Comparison of ENCODE assay signal across 8 cellular contexts in genomic region chr22:17120711-17121234, GRCh38. TPM values are rescaled to one million over a fixed set of nuclear protein-coding genes. Genes with fewer than 3 reads are reported as not detected.
DNase-seq lines count a peak whose midpoint lies in the region; ATAC-seq and TF ChIP-seq lines count a peak whose summit lies in the region.

No MANE protein-coding gene starts in this region.

- no peaks in the 10 kb centered on the region for H3K36me3 ChIP-seq in liver (ENCODE audit: control insufficient read depth in 4 of 4, insufficient read depth in 3 of 4, low read depth in 1 of 4, low read length in 3 of 4)
- H3K36me3 ChIP-seq in urinary bladder (ENCODE audit: insufficient read depth): no peaks in the 10 kb centered on the region

- peaks cover 7 to 19% (median 13%) of the 10 kb centered on the region in 4 donors for H3K4me1 ChIP-seq in liver (ENCODE audit: control insufficient read depth in 4 of 4, insufficient read depth in 4 of 4, low read length in 3 of 4)
- H3K4me1 ChIP-seq in urinary bladder (ENCODE audit: insufficient read depth): peaks cover 2% of the 10 kb centered on the region

- CTCF ChIA-PET in HEK293T (lab: Yijun Ruan, JAX): no interaction called here

- DNase-seq in AG10803 (ENCODE audit: low read depth) (no peak), HEK293T (ENCODE audit: extremely low spot score) (peak; percentile 52), NCI-H2081 treated with DMSO at 0.1 percent for 48 hours (lab: John Stamatoyannopoulos, UW) (no peak), occipital lobe (lab: John Stamatoyannopoulos, UW) (no peak)

- H3K4me3 ChIP-seq in AG10803 (ENCODE audit: low read length) (peak overlapping the region; percentile 44), liver (ENCODE audit: low read depth in 1 of 3, low read length in 3 of 3) (peak overlapping the region in 2 of 3 donors; percentile 6 to 67), urinary bladder (ENCODE audit: low read depth, low read length) (peak overlapping the region; percentile 53)

- H3K27ac ChIP-seq in angular gyrus (ENCODE audit: low read depth, low read length): peak overlapping the region; percentile 19
- no peak overlapping the region for H3K27ac ChIP-seq in liver (ENCODE audit: low read depth in 1 of 2, low read length in 2 of 2)
- no peak overlapping the region for H3K27ac ChIP-seq in urinary bladder (ENCODE audit: low read depth)

- no peaks in the 10 kb centered on the region for H3K9me3 ChIP-seq in liver (ENCODE audit: control insufficient read depth in 4 of 4, low read length in 3 of 4)

- no peak for ATAC-seq in HG03469 (IDR thresholded peaks at IDR 0.05; ENCODE audit: unreplicated experiment)

- no peak for TF ChIP-seq RAD21 in liver (IDR thresholded peaks at IDR 0.05)

- no peak overlapping the region for H3K9ac ChIP-seq in liver (ENCODE audit: low read depth in 1 of 2, low read length in 2 of 2)

- TF ChIP-seq CTCF in AG10803 (conservative IDR thresholded peaks at IDR 0.05; ENCODE audit: low read length) (no peak), liver (IDR thresholded peaks at IDR 0.05; ENCODE audit: low read depth, low read length, missing input control) (no peak)

- peaks cover 0 to 7% (median 4%) of the 10 kb centered on the region in 4 donors for H3K27me3 ChIP-seq in liver (ENCODE audit: control insufficient read depth in 4 of 4, insufficient read depth in 4 of 4, low read length in 3 of 4)

- WGBS in liver: 1% methylated on average over 70 of the region's 70 CpGs
- under 1% methylated on average over 68 of the region's 70 CpGs for WGBS in urinary bladder

- POLR2A ChIA-PET in HEK293T (lab: Yijun Ruan, JAX): interaction anchor here (0.9 to 2.1 kb wide), 2 partner anchors 14 to 51 kb away, joined by 3 to 8 read pairs; no protein-coding TSS in a partner anchor

TF ChIP-seq in HEK293T, 16 proteins besides CTCF, POLR2A, EP300 and RAD21:
- no peak for TF ChIP-seq FOXK2 (IDR thresholded peaks at IDR 0.05)
- TF ChIP-seq PKNOX1 (IDR thresholded peaks at IDR 0.05): no peak
- TF ChIP-seq FOXM1 (IDR thresholded peaks at IDR 0.05; ENCODE audit: borderline replicate concordance): no peak
- no peak for TF ChIP-seq ELF4 (IDR thresholded peaks at IDR 0.05)
- no peak for TF ChIP-seq NFRKB (IDR thresholded peaks at IDR 0.05)
- no peak for TF ChIP-seq FOXA1 (IDR thresholded peaks at IDR 0.05)
- TF ChIP-seq BHLHE40 (IDR thresholded peaks at IDR 0.05; ENCODE audit: borderline replicate concordance): no peak
- TF ChIP-seq SUZ12 (IDR thresholded peaks at IDR 0.05): no peak
- TF ChIP-seq SP1 (IDR thresholded peaks at IDR 0.05): no peak
- no peak for TF ChIP-seq L3MBTL2 (conservative IDR thresholded peaks at IDR 0.05)
- no peak for TF ChIP-seq ZNF384 (IDR thresholded peaks at IDR 0.05)
- TF ChIP-seq LEF1 (IDR thresholded peaks at IDR 0.05; ENCODE audit: borderline replicate concordance): no peak
- no peak for TF ChIP-seq CTBP1 (IDR thresholded peaks at IDR 0.05; ENCODE audit: borderline replicate concordance)
- TF ChIP-seq HDGF (IDR thresholded peaks at IDR 0.05; ENCODE audit: borderline replicate concordance): no peak
- no peak for TF ChIP-seq ARNT (IDR thresholded peaks at IDR 0.05)
- no peak for TF ChIP-seq TARDBP (IDR thresholded peaks at IDR 0.05)

TF ChIP-seq in liver, 16 proteins besides CTCF, POLR2A, EP300 and RAD21:
- TF ChIP-seq MAX (IDR thresholded peaks at IDR 0.05) (no peak), REST (IDR thresholded peaks at IDR 0.05) (no peak), FOXA1 (IDR thresholded peaks at IDR 0.05) (no peak), JUND (IDR thresholded peaks at IDR 0.05) (no peak), EGR1 (IDR thresholded peaks at IDR 0.05; ENCODE audit: low read depth in 2 of 2) (no peak), GABPA (IDR thresholded peaks at IDR 0.05 in 1 of 2, conservative IDR thresholded peaks at IDR 0.05 in 1 of 2) (no peak), ZBTB33 (IDR thresholded peaks at IDR 0.05) (no peak), ATF3 (IDR thresholded peaks at IDR 0.05) (no peak)

RNA-seq across cellular contexts. Expression of gene TMEM121B, which starts 0.4 kb away (rescaled TPM):
- total RNA-seq in liver: under 1 TPM; 0.09 to 0.17 TPM
- under 1 TPM; 0.06 to 0.12 TPM for polyA plus RNA-seq in liver
- total RNA-seq in urinary bladder: 0.21 TPM
- polyA plus RNA-seq in urinary bladder: 0.18 TPM
- total RNA-seq in occipital lobe: 10.0 TPM

RNA-seq across cellular contexts. Expression of gene IL17RA, which starts 36.0 kb away (rescaled TPM):
- total RNA-seq in liver (1 to 10 TPM; 4.4 to 9.0 TPM), urinary bladder (5.1 TPM), occipital lobe (1.2 TPM)
- polyA plus RNA-seq in liver (1 to 10 TPM; 3.1 to 4.4 TPM), urinary bladder (9.1 TPM)

RNA-seq across cellular contexts. Expression of gene HDHD5, which starts 38.3 kb away (rescaled TPM):
- total RNA-seq in liver (10 to 100 TPM; 13.2 to 38.2 TPM), urinary bladder (13.2 TPM), occipital lobe (41.3 TPM)
- polyA plus RNA-seq in liver (10 to 100 TPM; 33.5 to 46.1 TPM), urinary bladder (35.7 TPM)
